ENCODE assay signal across 22 cellular contexts in genomic region chr18:23058746-23059440, GRCh38.
"Had no signal": no experiment of that assay in that cellular context is flagged by ENCODE, and none has a peak within 500 bp of the region (broad histone marks: within the 10 kb centered on the region; RNA-seq: fewer than 3 reads in every experiment).

No MANE protein-coding gene starts in this region.

- DNase-seq: activated CD4-positive, alpha-beta T cell treated with anti-CD3 and anti-CD28 coated beads for 36 hours; activated CD4-positive, alpha-beta T cell treated with anti-CD3 and anti-CD28 coated beads, Interleukin-2, amount 50 U/mL, for 48 hours; activated gamma-delta T cell; dermis blood vessel endothelial cell; effector memory CD8-positive, alpha-beta T cell; esophagus squamous epithelium; foreskin fibroblast; hypothalamus; islet precursor cell; left colon; lower lobe of right lung; nephron progenitor cell; occipital lobe; right cardiac atrium; stimulated activated CD4-positive, alpha-beta T cell treated with anti-CD3 and anti-CD28 coated beads, Interleukin-4, amount 100 ng/mL, for 1 hour; stomach; T-helper 17 cell; trophoblast cell had no signal

- H3K4me3 ChIP-seq: esophagus squamous epithelium, lower lobe of right lung, smooth muscle cell, stomach had no signal

- H3K9me3 ChIP-seq: esophagus squamous epithelium, lower lobe of right lung, stomach had no signal

- H3K36me3 ChIP-seq: esophagus squamous epithelium, lower lobe of right lung, stomach had no signal

- H3K4me2 ChIP-seq: smooth muscle cell had no signal

- H3K27ac ChIP-seq: esophagus squamous epithelium, lower lobe of right lung, stomach had no signal

- H3K27me3 ChIP-seq: esophagus squamous epithelium, stomach had no signal

- ATAC-seq: activated CD4-positive, alpha-beta T cell treated with anti-CD3 and anti-CD28 coated beads for 36 hours; activated naive CD4-positive, alpha-beta T cell treated with anti-CD3 and anti-CD28 coated beads, Interleukin-2, amount 50 U/mL, for 72 hours; effector memory CD8-positive, alpha-beta T cell; left colon; lower lobe of right lung; right cardiac atrium; stimulated activated effector memory CD8-positive, alpha-beta T cell treated with anti-CD3 and anti-CD28 coated beads, Interleukin-12 subunit alpha, Interleukin-12 subunit beta, amount 100 ng/mL, for 72 hours; T-helper 17 cell; WTC11 had no signal
